8 cellular contexts compared by ENCODE assay signal in the genomic region with DNA sequence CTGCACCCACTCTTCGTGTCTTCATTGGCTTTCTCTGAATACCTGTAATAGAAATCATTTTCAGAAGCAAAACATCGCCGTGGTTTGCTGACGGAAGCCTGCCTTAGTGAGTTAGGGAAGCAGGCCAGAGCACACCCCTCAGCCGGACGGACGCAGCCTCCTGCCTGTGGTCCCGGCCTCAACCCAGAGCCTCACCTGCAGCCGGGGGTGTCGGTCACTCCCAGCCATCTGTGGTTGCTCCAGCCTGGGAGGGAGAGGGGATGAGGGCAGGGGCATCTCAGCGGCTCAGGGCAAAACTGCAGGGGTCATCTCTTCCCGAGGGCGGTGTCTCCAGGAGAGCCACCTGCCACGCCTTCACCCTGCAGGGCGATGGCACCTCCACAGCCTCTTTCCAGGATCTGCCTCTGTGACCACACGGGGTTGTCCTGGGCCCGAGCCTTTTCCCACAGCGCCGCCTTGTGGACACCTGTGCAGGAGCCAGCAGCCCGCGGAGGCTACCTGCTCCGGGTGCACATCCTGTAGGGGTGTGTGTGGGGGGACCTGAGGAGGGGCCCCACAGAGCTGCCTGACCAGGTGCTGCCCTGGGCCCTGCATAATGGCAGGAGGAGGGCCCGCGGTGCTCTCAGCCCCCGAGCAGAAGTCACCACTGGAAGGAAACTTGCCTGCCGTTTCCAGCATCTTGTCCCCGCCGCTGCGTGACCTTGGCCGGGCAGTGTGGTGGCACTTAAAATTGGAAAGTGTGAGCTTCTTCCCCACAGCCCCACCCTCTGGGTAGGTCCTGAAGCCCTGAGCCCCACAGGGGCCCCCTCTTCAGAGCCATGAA. TPM values are rescaled to one million over a fixed set of nuclear protein-coding genes. Genes with fewer than 3 reads are reported as not detected.
DNase-seq lines count a peak whose midpoint lies in the region; ATAC-seq and TF ChIP-seq lines count a peak whose summit lies in the region.

No MANE protein-coding gene starts in this region.

- TF ChIP-seq POLR2A in heart left ventricle (IDR thresholded peaks at IDR 0.05), result no peak

- H3K4me1 ChIP-seq in heart left ventricle (peaks cover 0 to 26% (median 8%) of the 10 kb centered on the region in 12 donors), rectal smooth muscle tissue (ENCODE audit: control insufficient read depth, insufficient read depth, low read length) (peaks cover 4% of the 10 kb centered on the region)

- no peaks in the 10 kb centered on the region for H3K36me3 Mint-ChIP-seq in activated naive CD8-positive, alpha-beta T cell

- H3K27me3 ChIP-seq in heart left ventricle, result no peaks in the 10 kb centered on the region
- no peaks in the 10 kb centered on the region for H3K27me3 ChIP-seq in rectal smooth muscle tissue (ENCODE audit: control insufficient read depth, insufficient read depth, low read length)

- peak overlapping the region; percentile 3 for H3K27ac Mint-ChIP-seq in activated naive CD8-positive, alpha-beta T cell

- no peak overlapping the region for H3K4me3 Mint-ChIP-seq in activated naive CD8-positive, alpha-beta T cell

- no peak overlapping the region for H3K9ac ChIP-seq in rectal smooth muscle tissue (ENCODE audit: low read length)

- H3K9me3 Mint-ChIP-seq in activated naive CD8-positive, alpha-beta T cell (ENCODE audit: low read depth), result no peaks in the 10 kb centered on the region

- ATAC-seq in GM21528 (IDR thresholded peaks at IDR 0.05; ENCODE audit: low FRiP score, unreplicated experiment) (peak; percentile 75), heart left ventricle (peak; percentile 76 to 86 (median 82))

- H3K27ac ChIP-seq in heart left ventricle (no peak overlapping the region), rectal smooth muscle tissue (ENCODE audit: low read depth, low read length) (peak overlapping the region; percentile 63)

- peak; percentile 48 for DNase-seq in DMS79 treated with DMSO at 0.1 percent for 48 hours (lab: John Stamatoyannopoulos, UW)
- DNase-seq in HuH-7.5 (ENCODE audit: low spot score), result peak; percentile 98
- peak; percentile 23 for DNase-seq in SKM-1 (lab: John Stamatoyannopoulos, UW; ENCODE audit: unreplicated experiment)
- peak; percentile 73 to 93 (median 80) for DNase-seq in heart left ventricle
- no peak for DNase-seq in T1000 (lab: John Stamatoyannopoulos, UW)

- peaks cover 14% of the 10 kb centered on the region for H3K4me1 Mint-ChIP-seq in activated naive CD8-positive, alpha-beta T cell (ENCODE audit: low read depth)

- peaks cover 0 to 74% (median 49%) of the 10 kb centered on the region in 9 donors for H3K36me3 ChIP-seq in heart left ventricle
- H3K36me3 ChIP-seq in rectal smooth muscle tissue (ENCODE audit: control insufficient read depth, insufficient read depth, low read length), result peaks cover 16% of the 10 kb centered on the region

- H3K27me3 Mint-ChIP-seq in activated naive CD8-positive, alpha-beta T cell, result no peaks in the 10 kb centered on the region

- peak; percentile 76 to 91 (median 85) for TF ChIP-seq CTCF in heart left ventricle (IDR thresholded peaks at IDR 0.05)

- H3K9me3 ChIP-seq in heart left ventricle, result no peaks in the 10 kb centered on the region

- H3K4me3 ChIP-seq in heart left ventricle (no peak overlapping the region), rectal smooth muscle tissue (ENCODE audit: low read length) (no peak overlapping the region)

- WGBS in heart left ventricle, 4 donors, result 48 to 56% (median 51%) methylated on average over 22 to 30 of the region's 30 CpGs

- intact Hi-C loops in heart left ventricle (cut with DNase I), result loop anchor here in 8 of 10 donors (1.0 to 10.0 kb wide), 6 partner anchors 71 to 143 kb away; partner anchors contain the start of gene FOXK1 (in 7 of the 8)

RNA-seq across cellular contexts. Expression of gene AP5Z1, which starts 21.6 kb away (rescaled TPM):
- 10 to 100 TPM in 7 of 9 donors, 1 to 10 TPM in 2; 8.4 to 31.9 (median 12.0) TPM for total RNA-seq in heart left ventricle
- polyA plus RNA-seq in heart left ventricle, result 10 to 100 TPM; 14.9 to 17.3 TPM
